ENCODE assay signal across 37 cellular contexts in the genomic region with DNA sequence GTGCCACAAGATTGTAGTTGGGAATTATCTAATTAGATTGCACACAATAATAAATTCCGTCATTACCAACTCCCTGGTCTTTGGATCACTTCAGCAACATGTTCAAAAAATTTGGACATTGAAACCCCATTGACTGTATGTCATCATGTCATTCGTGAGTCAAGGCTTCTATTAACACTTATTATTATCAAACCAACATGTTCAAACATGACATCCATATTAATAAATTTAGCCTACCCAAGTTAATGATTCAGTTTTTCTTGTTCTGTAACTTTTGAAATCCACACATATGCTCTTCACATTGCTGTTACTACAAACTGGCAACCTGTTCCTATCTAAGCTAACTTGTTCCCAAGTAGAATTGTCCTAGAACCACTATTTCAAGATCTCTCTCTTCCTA.
DNase-seq lines count a peak whose midpoint lies in the region; ATAC-seq, FAIRE-seq and TF ChIP-seq lines count a peak whose summit lies in the region.
"Had no signal": no experiment of that assay in that cellular context is flagged by ENCODE, and none has a peak within 500 bp of the region (broad histone marks: within the 10 kb centered on the region; RNA-seq: fewer than 3 reads in every experiment).

No MANE protein-coding gene starts in this region.

- peak; percentile 71 for DNase-seq in bronchial epithelial cell (ENCODE audit: low read depth)
- DNase-seq in epithelial cell of esophagus (ENCODE audit: low read depth) = peak; percentile 80
- peak; percentile 16 to 45 for DNase-seq in foreskin keratinocyte
- DNase-seq in activated CD8-positive, alpha-beta memory T cell treated with anti-CD3 and anti-CD28 coated beads, Interleukin-2, amount 10 ng/mL, durations not matched to agents 7 days and 5 days = no peak
- no peak for DNase-seq in NCI-H146 (lab: John Stamatoyannopoulos, UW)
- DNase-seq in medulla oblongata (ENCODE audit: extremely low spot score) = no peak
- no peak for DNase-seq in globus pallidus (ENCODE audit: low spot score)
- DNase-seq: 8988T; ACHN; AML-193; BE2C; C1 segment of cervical spinal cord; Caco-2; Calu3; CD4-positive, alpha-beta memory T cell; CD4-positive, alpha-beta T cell; CD4-positive, CD25-positive, alpha-beta regulatory T cell; CD8-positive, alpha-beta memory T cell; CD8-positive, alpha-beta T cell; COR-L47; DMS 273 treated with DMSO at 0.1 percent for 48 hours; DMS153; DMS53; DMS79; DMS79 treated with DMSO at 0.1 percent for 48 hours; DND-41; EL had no signal

- H3K27ac ChIP-seq in SU-DHL-6 (ENCODE audit: low read depth, low read length) = no peak overlapping the region
- no peak overlapping the region for H3K27ac ChIP-seq in foreskin keratinocyte
- H3K27ac ChIP-seq: 22Rv1; A549; BLaER1; BLaER1 treated with 17β-estradiol and CSF1 and Interleukin-3, amounts not matched to agents 10 nM and 100 nM; C4-2B had no signal

- peak overlapping the region; percentile 54 for H2AFZ ChIP-seq in SU-DHL-6 (ENCODE audit: low read depth, low read length, severe bottlenecking)

- H3K4me2 ChIP-seq in SU-DHL-6 (ENCODE audit: low read depth, low read length, poor library complexity, severe bottlenecking) = no peak overlapping the region
- H3K4me2 ChIP-seq: A549; BLaER1; BLaER1 treated with 17β-estradiol and CSF1 and Interleukin-3, amounts not matched to agents 10 nM and 100 nM had no signal

- no peaks in the 10 kb centered on the region for H3K9me3 Mint-ChIP-seq in activated CD8-positive, alpha-beta memory T cell treated with anti-CD3 and anti-CD28 coated beads, Interleukin-2, amount 10 ng/mL, durations not matched to agents 7 days and 5 days (ENCODE audit: low read depth)
- H3K9me3 Mint-ChIP-seq: CD4-positive, alpha-beta T cell; CD8-positive, alpha-beta T cell had no signal

- TF ChIP-seq CTCF in SU-DHL-6 (IDR thresholded peaks at IDR 0.05; ENCODE audit: insufficient read depth, low read length, poor library complexity, severe bottlenecking) = no peak
- TF ChIP-seq CTCF in bronchial epithelial cell (IDR thresholded peaks at IDR 0.05; ENCODE audit: insufficient read depth, low read length, severe bottlenecking) = no peak
- no peak for TF ChIP-seq CTCF in epithelial cell of esophagus (IDR thresholded peaks at IDR 0.05; ENCODE audit: insufficient read depth, low read depth, low read length, missing control alignments)
- TF ChIP-seq CTCF in foreskin keratinocyte (conservative IDR thresholded peaks at IDR 0.05) = no peak

- no peak for FAIRE-seq in bronchial epithelial cell (lab: Jason Lieb, UNC)
- FAIRE-seq: A204.1, A549, D721Med had no signal

- CTCF ChIA-PET in activated CD8-positive, alpha-beta memory T cell treated with anti-CD3 and anti-CD28 coated beads, Interleukin-2, amount 10 ng/mL, durations not matched to agents 7 days and 5 days (lab: Charles Lee) = no interaction called here

- H3K27ac Mint-ChIP-seq in activated CD8-positive, alpha-beta memory T cell treated with anti-CD3 and anti-CD28 coated beads, Interleukin-2, amount 10 ng/mL, durations not matched to agents 7 days and 5 days = no peak overlapping the region
- H3K27ac Mint-ChIP-seq: B cell; CD14-positive monocyte; CD4-positive, alpha-beta memory T cell; CD4-positive, alpha-beta T cell; CD4-positive, CD25-positive, alpha-beta regulatory T cell; CD8-positive, alpha-beta memory T cell; CD8-positive, alpha-beta T cell had no signal

- no peaks in the 10 kb centered on the region for H3F3A ChIP-seq in SU-DHL-6 (ENCODE audit: insufficient read depth)

- no peaks in the 10 kb centered on the region for H3K36me3 Mint-ChIP-seq in activated CD8-positive, alpha-beta memory T cell treated with anti-CD3 and anti-CD28 coated beads, Interleukin-2, amount 10 ng/mL, durations not matched to agents 7 days and 5 days
- H3K36me3 Mint-ChIP-seq: CD14-positive monocyte; CD4-positive, alpha-beta memory T cell; CD4-positive, CD25-positive, alpha-beta regulatory T cell; CD8-positive, alpha-beta memory T cell; CD8-positive, alpha-beta T cell had no signal

- H3K4me3 ChIP-seq in SU-DHL-6 (ENCODE audit: insufficient read depth, low read length, poor library complexity, severe bottlenecking) (no peak overlapping the region), bronchial epithelial cell (ENCODE audit: low read depth, low read length) (no peak overlapping the region), epithelial cell of esophagus (ENCODE audit: low read length) (no peak overlapping the region)
- H3K4me3 ChIP-seq: A549; BLaER1; BLaER1 treated with 17β-estradiol and CSF1 and Interleukin-3, amounts not matched to agents 10 nM and 100 nM had no signal

- H3K27me3 ChIP-seq in SU-DHL-6 (ENCODE audit: low read length) (no peaks in the 10 kb centered on the region), bronchial epithelial cell (ENCODE audit: control insufficient read depth, insufficient read depth, low read length) (no peaks in the 10 kb centered on the region), foreskin keratinocyte (no peaks in the 10 kb centered on the region)
- H3K27me3 ChIP-seq: BE2C; BLaER1; BLaER1 treated with 17β-estradiol and CSF1 and Interleukin-3, amounts not matched to agents 10 nM and 100 nM had no signal

- no peak for ATAC-seq in foreskin keratinocyte
- no peak for ATAC-seq in activated CD8-positive, alpha-beta memory T cell treated with anti-CD3 and anti-CD28 coated beads, Interleukin-2, amount 10 ng/mL, durations not matched to agents 7 days and 5 days
- ATAC-seq: A549; CD8-positive, alpha-beta T cell had no signal

- no peaks in the 10 kb centered on the region for H3K27me3 Mint-ChIP-seq in activated CD8-positive, alpha-beta memory T cell treated with anti-CD3 and anti-CD28 coated beads, Interleukin-2, amount 10 ng/mL, durations not matched to agents 7 days and 5 days
- H3K27me3 Mint-ChIP-seq: B cell; CD4-positive, alpha-beta memory T cell; CD4-positive, alpha-beta T cell; CD4-positive, CD25-positive, alpha-beta regulatory T cell; CD8-positive, alpha-beta memory T cell had no signal

- no peaks in the 10 kb centered on the region for H4K20me1 ChIP-seq in SU-DHL-6 (ENCODE audit: low read depth, low read length)
- H4K20me1 ChIP-seq: BLaER1; BLaER1 treated with 17β-estradiol and CSF1 and Interleukin-3, amounts not matched to agents 10 nM and 100 nM had no signal

- H3K36me3 ChIP-seq in SU-DHL-6 (ENCODE audit: low read length) = no peaks in the 10 kb centered on the region
- no peaks in the 10 kb centered on the region for H3K36me3 ChIP-seq in bronchial epithelial cell (ENCODE audit: control insufficient read depth, insufficient read depth, low read length)
- H3K36me3 ChIP-seq: BE2C; BLaER1; BLaER1 treated with 17β-estradiol and CSF1 and Interleukin-3, amounts not matched to agents 10 nM and 100 nM had no signal

- H3K9me3 ChIP-seq in SU-DHL-6 (ENCODE audit: insufficient read depth, low read length) = no peaks in the 10 kb centered on the region
- H3K9me3 ChIP-seq: A549; BLaER1; BLaER1 treated with 17β-estradiol and CSF1 and Interleukin-3, amounts not matched to agents 10 nM and 100 nM; Caco-2 had no signal

- no peak overlapping the region for H3K9ac ChIP-seq in SU-DHL-6 (ENCODE audit: low read length)
- H3K9ac ChIP-seq: BLaER1; BLaER1 treated with 17β-estradiol and CSF1 and Interleukin-3, amounts not matched to agents 10 nM and 100 nM had no signal

- no peaks in the 10 kb centered on the region for H3K9me2 ChIP-seq in SU-DHL-6 (replicated peaks; ENCODE audit: insufficient read depth, low read length)

- no peak overlapping the region for H3K4me3 Mint-ChIP-seq in activated CD8-positive, alpha-beta memory T cell treated with anti-CD3 and anti-CD28 coated beads, Interleukin-2, amount 10 ng/mL, durations not matched to agents 7 days and 5 days
- H3K4me3 Mint-ChIP-seq: B cell; CD14-positive monocyte; CD4-positive, alpha-beta memory T cell; CD4-positive, alpha-beta T cell; CD4-positive, CD25-positive, alpha-beta regulatory T cell; CD8-positive, alpha-beta memory T cell; CD8-positive, alpha-beta T cell had no signal

- H3K79me2 ChIP-seq in SU-DHL-6 (ENCODE audit: insufficient read depth, low read length) = no peaks in the 10 kb centered on the region

- no peaks in the 10 kb centered on the region for H3K4me1 Mint-ChIP-seq in activated CD8-positive, alpha-beta memory T cell treated with anti-CD3 and anti-CD28 coated beads, Interleukin-2, amount 10 ng/mL, durations not matched to agents 7 days and 5 days
- H3K4me1 Mint-ChIP-seq: B cell; CD14-positive monocyte; CD4-positive, alpha-beta memory T cell; CD4-positive, CD25-positive, alpha-beta regulatory T cell; CD8-positive, alpha-beta memory T cell had no signal

- H3K4me1 ChIP-seq in foreskin keratinocyte = no peaks in the 10 kb centered on the region
- H3K4me1 ChIP-seq: A549; BE2C; BLaER1; BLaER1 treated with 17β-estradiol and CSF1 and Interleukin-3, amounts not matched to agents 10 nM and 100 nM; Caco-2 had no signal

Comparison
In these comparisons a context has a peak if more than half of its experiments do, and no peak if none do; other contexts are left out.
1. DNase-seq: peak in bronchial epithelial cell (single experiment), epithelial cell of esophagus (single experiment) and foreskin keratinocyte (2 of 2); none in activated CD8-positive, alpha-beta memory T cell treated with anti-CD3 and anti-CD28 coated beads, Interleukin-2, amount 10 ng/mL, durations not matched to agents 7 days and 5 days (single experiment), NCI-H146 (single experiment), medulla oblongata (single experiment) and globus pallidus (single experiment).